33 cellular contexts compared by ENCODE assay signal in genomic region chr10:8418631-8419030, GRCh38.
DNase-seq lines count a peak whose midpoint lies in the region; ATAC-seq and TF ChIP-seq lines count a peak whose summit lies in the region.
"Had no signal": no experiment of that assay in that cellular context is flagged by ENCODE, and none has a peak within 500 bp of the region (broad histone marks: within the 10 kb centered on the region; RNA-seq: fewer than 3 reads in every experiment).

No MANE protein-coding gene starts in this region.

- no peak overlapping the region for H3K27ac ChIP-seq in CD8-positive, alpha-beta memory T cell (ENCODE audit: low read depth, low read length)
- no peak overlapping the region for H3K27ac ChIP-seq in ascending aorta
- H3K27ac ChIP-seq: epithelial cell of prostate, heart right ventricle, KMS-11, Peyer's patch, psoas muscle, testis, uterus had no signal

- intact Hi-C loops in ascending aorta (cut with DNase I): no loop called here

- H3K4me3 Mint-ChIP-seq in CD8-positive, alpha-beta memory T cell: peak overlapping the region in 2 of 7 donors; percentile 2 to 55
- H3K4me3 Mint-ChIP-seq: activated CD4-positive, alpha-beta memory T cell treated with anti-CD3 and anti-CD28 coated beads for 36 hours; activated naive CD4-positive, alpha-beta T cell treated with anti-CD3 and anti-CD28 coated beads, Interleukin-2, amount 50 U/mL, for 24 hours; activated T-helper 1 cell treated with anti-CD3 and anti-CD28 coated beads, Interleukin-12 subunit alpha, Interleukin-12 subunit beta, Interleukin-2, Interleukin-4 antibody, amounts not matched to agents 30 ng/mL and 10 ng/mL and 1 ng/mL, durations not matched to agents 14 hours and 24 hours and 36 hours; CD4-positive, alpha-beta T cell had no signal

- POLR2A ChIA-PET in CD8-positive, alpha-beta memory T cell (lab: Charles Lee): no interaction called here

- no peaks in the 10 kb centered on the region for H3K9me3 ChIP-seq in CD8-positive, alpha-beta memory T cell (ENCODE audit: low read length)
- H3K9me3 ChIP-seq in ascending aorta: no peaks in the 10 kb centered on the region
- H3K9me3 ChIP-seq: Peyer's patch, psoas muscle, testis, uterus had no signal

- no peaks in the 10 kb centered on the region for H3K9me3 Mint-ChIP-seq in CD8-positive, alpha-beta memory T cell
- H3K9me3 Mint-ChIP-seq: activated CD4-positive, alpha-beta memory T cell treated with anti-CD3 and anti-CD28 coated beads for 36 hours; activated naive CD4-positive, alpha-beta T cell treated with anti-CD3 and anti-CD28 coated beads, Interleukin-2, amount 50 U/mL, for 24 hours; activated T-helper 1 cell treated with anti-CD3 and anti-CD28 coated beads, Interleukin-12 subunit alpha, Interleukin-12 subunit beta, Interleukin-2, Interleukin-4 antibody, amounts not matched to agents 30 ng/mL and 10 ng/mL and 1 ng/mL, durations not matched to agents 14 hours and 24 hours and 36 hours; CD4-positive, alpha-beta T cell had no signal

- peaks cover 34 to 42% (median 42%) of the 10 kb centered on the region in 3 donors for H3K4me1 Mint-ChIP-seq in CD8-positive, alpha-beta memory T cell

- peaks cover 24% of the 10 kb centered on the region for H3K4me1 ChIP-seq in CD8-positive, alpha-beta memory T cell (ENCODE audit: insufficient read depth, low read length)
- H3K4me1 ChIP-seq in ascending aorta: no peaks in the 10 kb centered on the region
- H3K4me1 ChIP-seq: heart right ventricle, Peyer's patch, psoas muscle, testis, uterus had no signal

- H3K27ac Mint-ChIP-seq in CD8-positive, alpha-beta memory T cell: peak overlapping the region; percentile 55 to 100 (median 94)
- H3K27ac Mint-ChIP-seq: activated CD4-positive, alpha-beta memory T cell treated with anti-CD3 and anti-CD28 coated beads for 36 hours; activated naive CD4-positive, alpha-beta T cell treated with anti-CD3 and anti-CD28 coated beads, Interleukin-2, amount 50 U/mL, for 24 hours; activated T-helper 1 cell treated with anti-CD3 and anti-CD28 coated beads, Interleukin-12 subunit alpha, Interleukin-12 subunit beta, Interleukin-2, Interleukin-4 antibody, amounts not matched to agents 30 ng/mL and 10 ng/mL and 1 ng/mL, durations not matched to agents 14 hours and 24 hours and 36 hours; CD4-positive, alpha-beta T cell had no signal

- no peaks in the 10 kb centered on the region for H3K36me3 ChIP-seq in CD8-positive, alpha-beta memory T cell (ENCODE audit: insufficient read depth, low read length)
- H3K36me3 ChIP-seq in ascending aorta: no peaks in the 10 kb centered on the region
- H3K36me3 ChIP-seq: heart right ventricle, Peyer's patch, uterus had no signal

- H3K4me3 ChIP-seq in CD8-positive, alpha-beta memory T cell (ENCODE audit: low read length): no peak overlapping the region
- no peak overlapping the region for H3K4me3 ChIP-seq in ascending aorta
- H3K4me3 ChIP-seq: heart right ventricle, Peyer's patch, psoas muscle, testis, uterus had no signal

- H3K36me3 Mint-ChIP-seq in CD8-positive, alpha-beta memory T cell: no peaks in the 10 kb centered on the region
- H3K36me3 Mint-ChIP-seq: activated naive CD4-positive, alpha-beta T cell treated with anti-CD3 and anti-CD28 coated beads, Interleukin-2, amount 50 U/mL, for 24 hours had no signal

- H3K27me3 ChIP-seq in CD8-positive, alpha-beta memory T cell (ENCODE audit: insufficient read depth, low read length, poor library complexity, severe bottlenecking): no peaks in the 10 kb centered on the region
- H3K27me3 ChIP-seq in ascending aorta: no peaks in the 10 kb centered on the region
- H3K27me3 ChIP-seq: heart right ventricle, Peyer's patch, testis, uterus had no signal

- peaks cover 0 to 4% of the 10 kb centered on the region in 2 donors for H3K27me3 Mint-ChIP-seq in CD8-positive, alpha-beta memory T cell
- H3K27me3 Mint-ChIP-seq: activated CD4-positive, alpha-beta memory T cell treated with anti-CD3 and anti-CD28 coated beads for 36 hours; activated naive CD4-positive, alpha-beta T cell treated with anti-CD3 and anti-CD28 coated beads, Interleukin-2, amount 50 U/mL, for 24 hours; CD4-positive, alpha-beta T cell had no signal

- no peak for TF ChIP-seq CTCF in ascending aorta (IDR thresholded peaks at IDR 0.05)

- DNase-seq in CD8-positive, alpha-beta memory T cell: no peak
- peak; percentile 49 for DNase-seq in HS-27A (ENCODE audit: low read depth)
- DNase-seq in astrocyte of the hippocampus (ENCODE audit: low read depth, low spot score): peak; percentile 90
- DNase-seq in islet precursor cell: peak; percentile 59
- DNase-seq in ascending aorta (ENCODE audit: low spot score in 2 of 2): no peak
- no peak for DNase-seq in hepatic stellate cell (ENCODE audit: low spot score)
- no peak for DNase-seq in NCI-H1105 (lab: John Stamatoyannopoulos, UW)
- DNase-seq: activated CD4-positive, alpha-beta memory T cell treated with anti-CD3 and anti-CD28 coated beads for 36 hours; activated CD4-positive, CD25-positive, alpha-beta regulatory T cell; activated CD8-positive, alpha-beta memory T cell treated with anti-CD3 and anti-CD28 coated beads, Interleukin-2, amount 50 U/mL, for 4 hours; CD4-positive, alpha-beta T cell; cerebellar nuclear complex; DMS 273 treated with DMSO at 0.1 percent for 48 hours; foreskin melanocyte; HCEC 1CT; heart right ventricle; left colon; NCI-H1436 treated with DMSO at 0.1 percent for 48 hours; NCI-H2107; NCI-H748 treated with DMSO at 0.1 percent for 48 hours; nucleus accumbens; Peyer's patch; psoas muscle; SIG-M5; stimulated activated naive CD8-positive, alpha-beta T cell treated with anti-CD3 and anti-CD28 coated beads, Interleukin-15, Interleukin-2, amounts not matched to agents 100 U/mL and 50 U/mL, for 24 hours; SW 1271; testis; uterus had no signal

- no peak for ATAC-seq in GM21825 (IDR thresholded peaks at IDR 0.05; ENCODE audit: unreplicated experiment)
- ATAC-seq: heart right ventricle; left colon; psoas muscle; stimulated activated naive CD8-positive, alpha-beta T cell treated with anti-CD3 and anti-CD28 coated beads, Interleukin-15, Interleukin-2, amounts not matched to agents 100 U/mL and 50 U/mL, for 24 hours had no signal

- CTCF ChIA-PET in CD8-positive, alpha-beta memory T cell (lab: Charles Lee): no interaction called here

Comparison
In these comparisons a context has a peak if more than half of its experiments do, and no peak if none do; other contexts are left out.
1. DNase-seq: peak in HS-27A (single experiment), astrocyte of the hippocampus (single experiment) and islet precursor cell (single experiment); none in CD8-positive, alpha-beta memory T cell (0 of 5), ascending aorta (0 of 2), hepatic stellate cell (single experiment) and NCI-H1105 (single experiment).